In the genomic region with DNA sequence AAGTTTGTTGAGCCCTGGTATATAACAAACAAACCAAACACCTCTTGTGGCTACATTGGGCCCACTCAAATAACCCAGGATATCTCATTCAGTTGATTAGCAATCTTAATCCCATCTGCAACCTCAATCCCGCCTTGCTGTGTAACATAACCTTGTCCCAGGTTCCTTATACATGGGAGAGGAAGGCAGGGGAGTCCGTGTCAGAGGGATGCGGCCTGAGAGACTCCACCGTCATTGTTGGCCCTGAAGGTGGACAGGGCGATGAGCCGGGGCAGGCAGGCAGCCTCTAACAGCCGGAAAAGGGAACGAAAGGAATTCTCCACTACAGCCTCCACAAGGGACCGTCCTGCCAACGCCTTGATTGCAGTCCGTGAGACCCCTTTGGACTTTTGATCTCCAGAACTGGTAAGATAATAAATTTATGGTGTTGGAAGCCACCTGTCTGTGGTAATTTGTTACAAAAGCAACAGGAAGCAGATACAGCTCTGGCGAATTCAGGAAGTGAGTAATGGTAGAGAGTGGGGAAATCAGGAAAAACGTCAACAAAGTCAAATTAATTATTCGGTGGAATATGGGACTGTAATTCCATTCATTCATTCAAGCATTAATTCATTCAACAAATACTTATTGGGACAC, we compare ENCODE assay signal across 23 cellular contexts.
DNase-seq lines count a peak whose midpoint lies in the region; ATAC-seq and TF ChIP-seq lines count a peak whose summit lies in the region.
"Had no signal": no experiment of that assay in that cellular context is flagged by ENCODE, and none has a peak within 500 bp of the region (broad histone marks: within the 10 kb centered on the region; RNA-seq: fewer than 3 reads in every experiment).

No MANE protein-coding gene starts in this region.

- no peak for TF ChIP-seq CTCF in gastroesophageal sphincter (IDR thresholded peaks at IDR 0.05)

- peaks cover 0 to 9% (median 0%) of the 10 kb centered on the region in 3 donors for H3K9me3 ChIP-seq in gastroesophageal sphincter
- H3K9me3 ChIP-seq: gastrocnemius medialis, thyroid gland had no signal

- H3K4me1 ChIP-seq in mesendoderm (ENCODE audit: control insufficient read depth, low read depth, low read length) = no peaks in the 10 kb centered on the region
- no peaks in the 10 kb centered on the region for H3K4me1 ChIP-seq in gastroesophageal sphincter
- H3K4me1 ChIP-seq: gastrocnemius medialis, parathyroid adenoma, thyroid gland had no signal

- H3K4ac ChIP-seq in mesendoderm (ENCODE audit: low read depth, low read length) = no peak overlapping the region

- H3K4me3 ChIP-seq in mesendoderm (ENCODE audit: low read length) (no peak overlapping the region), gastroesophageal sphincter (no peak overlapping the region)
- H3K4me3 ChIP-seq: gastrocnemius medialis, thyroid gland had no signal

- no peak overlapping the region for H2AK5ac ChIP-seq in mesendoderm (ENCODE audit: low read length)

- no peak overlapping the region for H2BK120ac ChIP-seq in mesendoderm (ENCODE audit: low read depth, low read length)

- H3K4me2 ChIP-seq in mesendoderm (ENCODE audit: low read length) = no peak overlapping the region

- no peak overlapping the region for H3K23ac ChIP-seq in mesendoderm (ENCODE audit: low read length)

- H3K9ac ChIP-seq in mesendoderm (ENCODE audit: low read length) = no peak overlapping the region
- H3K9ac ChIP-seq: parathyroid adenoma had no signal

- H3K56ac ChIP-seq in mesendoderm (ENCODE audit: low read length) = peak overlapping the region; percentile 3

- intact Hi-C loops in dendritic cell treated with granulocyte-macrophage colony-stimulating factor and Interleukin-4, amounts not matched to agents 40 ng/mL and 50 ng/mL, for 4 days (cut with micrococcal nuclease) = no loop called here

- H3K79me2 ChIP-seq in mesendoderm (ENCODE audit: control insufficient read depth, insufficient read depth, low read length) = no peaks in the 10 kb centered on the region
- H3K79me2 ChIP-seq: parathyroid adenoma had no signal

- H3K9me3 Mint-ChIP-seq in dendritic cell treated with granulocyte-macrophage colony-stimulating factor and Interleukin-4, amounts not matched to agents 40 ng/mL and 50 ng/mL, for 4 days = peaks cover 9% of the 10 kb centered on the region
- H3K9me3 Mint-ChIP-seq: CD4-positive, alpha-beta memory T cell; T-helper 1 cell treated with Interleukin-12 subunit alpha and Interleukin-12 subunit beta and Interleukin-4 antibody, amounts not matched to agents 30 μg/mL and 1 μg/mL, for 36 hours had no signal

- H3K4me1 Mint-ChIP-seq in dendritic cell treated with granulocyte-macrophage colony-stimulating factor and Interleukin-4, amounts not matched to agents 40 ng/mL and 50 ng/mL, for 4 days (ENCODE audit: low read depth) = peaks cover 15% of the 10 kb centered on the region
- H3K4me1 Mint-ChIP-seq: CD4-positive, alpha-beta memory T cell had no signal

- no peak overlapping the region for H2BK15ac ChIP-seq in mesendoderm (replicated peaks; ENCODE audit: low read depth)

- peak overlapping the region; percentile 35 for H3K4me3 Mint-ChIP-seq in dendritic cell treated with granulocyte-macrophage colony-stimulating factor and Interleukin-4, amounts not matched to agents 40 ng/mL and 50 ng/mL, for 4 days
- H3K4me3 Mint-ChIP-seq: CD4-positive, alpha-beta memory T cell; naive B cell; T-helper 1 cell treated with Interleukin-12 subunit alpha and Interleukin-12 subunit beta and Interleukin-4 antibody, amounts not matched to agents 30 μg/mL and 1 μg/mL, for 36 hours had no signal

- no peaks in the 10 kb centered on the region for H3K79me1 ChIP-seq in mesendoderm (ENCODE audit: low read length)

- ATAC-seq in HG03039 (IDR thresholded peaks at IDR 0.05; ENCODE audit: unreplicated experiment) = no peak
- ATAC-seq in GM19463 (IDR thresholded peaks at IDR 0.05; ENCODE audit: unreplicated experiment) = no peak
- no peak for ATAC-seq in GM19328 (IDR thresholded peaks at IDR 0.05; ENCODE audit: unreplicated experiment)
- ATAC-seq in gastroesophageal sphincter = no peak
- ATAC-seq: gastrocnemius medialis had no signal

- no peak for TF ChIP-seq EP300 in gastroesophageal sphincter (IDR thresholded peaks at IDR 0.05)

- H3K27ac Mint-ChIP-seq in dendritic cell treated with granulocyte-macrophage colony-stimulating factor and Interleukin-4, amounts not matched to agents 40 ng/mL and 50 ng/mL, for 4 days = no peak overlapping the region
- H3K27ac Mint-ChIP-seq: naive B cell; T-helper 1 cell treated with Interleukin-12 subunit alpha and Interleukin-12 subunit beta and Interleukin-4 antibody, amounts not matched to agents 30 μg/mL and 1 μg/mL, for 36 hours had no signal

- H4K8ac ChIP-seq in mesendoderm (ENCODE audit: low read depth, low read length) = no peak overlapping the region

- no peaks in the 10 kb centered on the region for H3K36me3 Mint-ChIP-seq in dendritic cell treated with granulocyte-macrophage colony-stimulating factor and Interleukin-4, amounts not matched to agents 40 ng/mL and 50 ng/mL, for 4 days (ENCODE audit: low read depth)
- H3K36me3 Mint-ChIP-seq: CD4-positive, alpha-beta memory T cell; naive B cell had no signal

- peak; percentile 47 for DNase-seq in ELR (ENCODE audit: low read depth)
- peak; percentile 4 for DNase-seq in MV-4-11 (lab: John Stamatoyannopoulos, UW)
- peak; percentile 22 for DNase-seq in mesendoderm
- DNase-seq: activated CD4-positive, alpha-beta T cell treated with anti-CD3 and anti-CD28 coated beads, Interleukin-2, amount 50 U/mL, for 1 hour; activated CD8-positive, alpha-beta memory T cell treated with anti-CD3 and anti-CD28 coated beads, Interleukin-2, amount 50 U/mL, for 4 hours; brain microvascular endothelial cell; CD4-positive, alpha-beta memory T cell; gastrocnemius medialis; GOT3; kidney glomerular epithelial cell; naive B cell; NCI-H1694 treated with DMSO at 0.1 percent for 48 hours; NCI-H774; stimulated activated naive CD4-positive, alpha-beta T cell; thyroid gland had no signal

- H3K36me3 ChIP-seq in mesendoderm (ENCODE audit: control insufficient read depth, insufficient read depth, low read length) (no peaks in the 10 kb centered on the region), gastroesophageal sphincter (no peaks in the 10 kb centered on the region)
- H3K36me3 ChIP-seq: brain microvascular endothelial cell, gastrocnemius medialis, thyroid gland had no signal

- no peaks in the 10 kb centered on the region for H3K27me3 ChIP-seq in mesendoderm (ENCODE audit: insufficient read depth, low read length, poor library complexity)
- no peaks in the 10 kb centered on the region for H3K27me3 ChIP-seq in gastroesophageal sphincter
- H3K27me3 ChIP-seq: brain microvascular endothelial cell, thyroid gland had no signal

- no peaks in the 10 kb centered on the region for H3K27me3 Mint-ChIP-seq in dendritic cell treated with granulocyte-macrophage colony-stimulating factor and Interleukin-4, amounts not matched to agents 40 ng/mL and 50 ng/mL, for 4 days

- H3K27ac ChIP-seq in mesendoderm (ENCODE audit: low read depth, low read length) (no peak overlapping the region), gastroesophageal sphincter (no peak overlapping the region)
- H3K27ac ChIP-seq: brain microvascular endothelial cell, epithelial cell of prostate, gastrocnemius medialis, parathyroid adenoma, thyroid gland had no signal

- H3K18ac ChIP-seq in mesendoderm (ENCODE audit: low read length) = no peak overlapping the region

- H2BK5ac ChIP-seq in mesendoderm (ENCODE audit: low read length) = no peak overlapping the region

- no peak overlapping the region for H4K5ac ChIP-seq in mesendoderm (ENCODE audit: low read length)

- no peak for TF ChIP-seq POLR2A in gastroesophageal sphincter (IDR thresholded peaks at IDR 0.05)

- WGBS in mesendoderm (ENCODE audit: extremely low coverage, insufficient coverage, low lambda C conversion rate) = no CpG with 5 or more reads among the region's 14 CpGs
- WGBS in gastroesophageal sphincter (ENCODE audit: low coverage in 1 of 2), 2 donors = 68 to 72% methylated on average over 10 of the region's 14 CpGs
